In the genomic region with DNA sequence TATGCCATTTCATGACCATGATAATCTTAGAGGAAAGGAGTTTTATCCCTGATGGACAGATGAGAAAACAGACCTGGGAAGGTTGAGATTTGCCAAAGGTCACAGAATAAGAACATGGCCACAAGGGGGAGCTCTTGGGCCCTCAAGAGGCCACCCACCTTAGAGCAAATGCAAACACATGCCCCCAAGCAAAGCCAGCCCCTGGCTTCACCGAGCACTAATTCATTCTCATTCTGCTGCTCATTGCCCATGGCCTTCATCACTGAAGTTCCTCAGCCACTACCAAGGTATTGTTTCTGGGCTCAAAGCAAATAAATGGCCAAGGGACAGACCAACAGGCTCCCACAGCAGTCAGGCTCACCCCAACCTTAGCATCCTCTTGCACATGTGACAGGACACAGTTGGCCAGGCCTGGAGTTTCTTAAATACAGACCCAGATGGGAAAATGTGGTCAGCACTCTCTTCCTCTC, we compare ENCODE assay signal across 8 cellular contexts. TPM values are rescaled to one million over a fixed set of nuclear protein-coding genes. Genes with fewer than 3 reads are reported as not detected.
A peak's percentile ranks its signal among the peaks of the same experiment; 100 is the strongest.
DNase-seq lines count a peak whose midpoint lies in the region; ATAC-seq and TF ChIP-seq lines count a peak whose summit lies in the region.

No MANE protein-coding gene starts in this region.

- H3K27ac ChIP-seq in SJCRH30 (no peak overlapping the region), heart right ventricle (peak overlapping the region in 9 of 10 donors; percentile 34 to 79 (median 57))

- WGBS in heart right ventricle, 2 donors, result 2 to 11% methylated on average over 1 of the region's 1 CpG

- H3K4me1 ChIP-seq in SJCRH30 (no peaks in the 10 kb centered on the region; the same call in 1 of the 2 replicates), heart right ventricle (peaks cover 10 to 63% (median 48%) of the 10 kb centered on the region in 9 donors)

- H3K36me3 ChIP-seq in SJCRH30, result no peaks in the 10 kb centered on the region
- H3K36me3 ChIP-seq in heart right ventricle, result peaks cover 0 to 83% (median 26%) of the 10 kb centered on the region in 9 donors

- H3K27me3 ChIP-seq in SJCRH30, result no peaks in the 10 kb centered on the region
- H3K27me3 ChIP-seq in heart right ventricle, result no peaks in the 10 kb centered on the region

- intact Hi-C loops in heart right ventricle (cut with DNase I) (loop anchor here in 9 of 10 donors (1.0 to 10.0 kb wide), 11 partner anchors 41 to 358 kb away; a partner anchor contains a TSS), sciatic nerve (cut with DNase I) (loop anchor here (5.0 kb wide), 1 partner anchor 121 kb away; no protein-coding TSS in a partner anchor)

- peak; percentile 78 to 92 (median 88) for TF ChIP-seq CTCF in heart right ventricle (IDR thresholded peaks at IDR 0.05)

- ATAC-seq in heart right ventricle (peak; percentile 30 to 71 (median 56)), sciatic nerve (peak; percentile 64), GM18861 (IDR thresholded peaks at IDR 0.05; ENCODE audit: unreplicated experiment) (no peak)

- no peaks in the 10 kb centered on the region for H3K9me3 ChIP-seq in SJCRH30 (replicated peaks)
- H3K9me3 ChIP-seq in heart right ventricle, result no peaks in the 10 kb centered on the region

- H3K4me3 ChIP-seq in SJCRH30, result no peak overlapping the region
- H3K4me3 ChIP-seq in heart right ventricle, result no peak overlapping the region

- peak; percentile 22 for DNase-seq in NK-92 treated with Interleukin-12 subunit alpha and Interleukin-12 subunit beta, amount 100 ng/mL, for 24 hours (lab: John Stamatoyannopoulos, UW)
- DNase-seq in NK-92 (lab: John Stamatoyannopoulos, UW; ENCODE audit: unreplicated experiment) (no peak), HUDEP-2 (lab: John Stamatoyannopoulos, UW; ENCODE audit: unreplicated experiment in 76 of 76) (peak in 61 of 76 experiments; percentile 5 to 67 (median 41)), SJCRH30 (peak; percentile 65 to 81), heart right ventricle (peak; percentile 60 to 87), sciatic nerve (ENCODE audit: low spot score) (peak; percentile 82)
- DNase-seq in activated naive CD4-positive, alpha-beta T cell treated with Interleukin-2 at 50 U/mL for 16 hours, result peak; percentile 44

RNA-seq across cellular contexts. Expression of a gene that starts 44.2 kb away (rescaled TPM):
- total RNA-seq in SJCRH30 (2014; rRNA removed; shearing (Covaris generic)), result 5.7 and 6.3 TPM in 2 replicates
- 100 to 1,000 TPM; 201 to 467 (median 347) TPM for total RNA-seq in heart right ventricle
- polyA plus RNA-seq in heart right ventricle, result 100 to 1,000 TPM; 152 to 247 TPM
- total RNA-seq in sciatic nerve, result 138 TPM

RNA-seq across cellular contexts. Expression of a gene that starts 52.6 kb away (rescaled TPM):
- 0.08 TPM in 1 of 2 replicates, not detected in the other for total RNA-seq in SJCRH30 (2014; rRNA removed; shearing (Covaris generic))
- total RNA-seq in heart right ventricle (not detected), sciatic nerve (0.49 TPM)
- not detected for polyA plus RNA-seq in heart right ventricle

Comparison
In these comparisons a context has a peak if more than half of its experiments do, and no peak if none do; other contexts are left out.
1. RNA of a gene that starts 44.2 kb away (total RNA-seq): 201 to 467 TPM in heart right ventricle and 138 TPM in sciatic nerve (single experiment); 5.7 to 6.3 TPM in SJCRH30; every median in the first group is over 10 times any median in the second.